2 cellular contexts compared by ENCODE assay signal in genomic region chr5:115875447-115875846, GRCh38.
TF ChIP-seq lines count a peak whose summit lies in the region.

No MANE protein-coding gene starts in this region.

TF ChIP-seq in H1, 55 proteins besides CTCF, POLR2A, EP300 and RAD21:
- TF ChIP-seq CEBPB (IDR thresholded peaks at IDR 0.05; ENCODE audit: low read depth, low read length) (no peak), SIRT6 (IDR thresholded peaks at IDR 0.05; ENCODE audit: low read length) (no peak), EZH2 (IDR thresholded peaks at IDR 0.05; ENCODE audit: low read depth, low read length, severe bottlenecking) (no peak), POLR2AphosphoS5 (IDR thresholded peaks at IDR 0.05; ENCODE audit: low read depth, low read length) (no peak), SP4 (IDR thresholded peaks at IDR 0.05; ENCODE audit: low read length) (no peak), ATF3 (IDR thresholded peaks at IDR 0.05; ENCODE audit: insufficient read depth, low read depth, low read length) (no peak), YY1 (IDR thresholded peaks at IDR 0.05; ENCODE audit: low read depth, low read length) (no peak), ZNF274 (IDR thresholded peaks at IDR 0.05; ENCODE audit: borderline replicate concordance, extremely low read depth, low read length) (no peak), CHD2 (IDR thresholded peaks at IDR 0.05; ENCODE audit: low read length) (no peak)

TF ChIP-seq in GM12891, 5 proteins besides CTCF, POLR2A, EP300 and RAD21:
- TF ChIP-seq TAF1 (IDR thresholded peaks at IDR 0.05; ENCODE audit: low read depth, low read length): no peak
- TF ChIP-seq POLR2AphosphoS5 (IDR thresholded peaks at IDR 0.05; ENCODE audit: low read depth, low read length): no peak
